In the genomic region with DNA sequence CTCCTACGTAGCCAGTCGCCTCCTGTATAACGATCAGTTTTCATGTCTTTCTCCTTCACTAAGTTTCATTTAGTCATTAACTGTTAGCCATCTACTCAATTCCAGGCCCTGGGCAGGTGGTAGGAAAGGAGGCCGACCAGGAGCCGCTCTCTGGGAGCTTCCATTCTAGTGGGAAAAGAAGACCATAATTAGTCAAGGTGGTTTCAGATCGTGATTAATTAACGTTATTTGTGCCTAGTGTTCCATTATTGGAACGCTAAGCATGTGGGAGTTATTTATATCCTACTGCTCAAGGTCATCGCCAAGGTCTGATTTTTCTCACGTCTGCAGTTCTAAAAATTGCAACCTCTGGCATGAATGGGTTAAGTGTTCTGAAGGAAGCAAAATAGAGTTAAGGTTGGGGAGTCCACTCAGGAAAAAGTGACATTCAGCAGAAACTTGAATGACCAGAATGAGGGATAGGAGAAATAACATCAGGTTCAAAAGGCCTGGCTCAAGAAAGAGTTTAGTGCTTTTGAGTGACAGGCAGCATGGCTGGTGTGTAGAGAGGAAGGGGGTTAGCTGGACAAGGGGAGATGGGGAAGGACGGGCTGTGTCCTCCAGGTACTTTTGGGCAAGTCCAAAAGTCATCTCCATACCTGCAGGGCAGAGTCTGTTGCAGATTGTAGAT, we compare ENCODE assay signal across 8 cellular contexts. TPM values are rescaled to one million over a fixed set of nuclear protein-coding genes. Genes with fewer than 3 reads are reported as not detected.
A peak's percentile ranks its signal among the peaks of the same experiment; 100 is the strongest.
DNase-seq lines count a peak whose midpoint lies in the region; ATAC-seq, FAIRE-seq and TF ChIP-seq lines count a peak whose summit lies in the region.

No MANE protein-coding gene starts in this region.

- DNase-seq in right atrium auricular region (ENCODE audit: low spot score) (no peak), left cardiac atrium (no peak), K562 (ENCODE audit: extremely low read depth in 1 of 4, low spot score in 3 of 4) (peak in 1 of 4 experiments; percentile 10), memory B cell (ENCODE audit: low spot score in 2 of 2) (no peak), vagina (ENCODE audit: extremely low spot score in 2 of 2) (no peak), NCI-H524 (lab: John Stamatoyannopoulos, UW) (no peak), NCI-H1105 (lab: John Stamatoyannopoulos, UW) (no peak)

- H3K9me1 ChIP-seq in K562 (ENCODE audit: control insufficient read depth, insufficient read depth, low read length), result no peaks in the 10 kb centered on the region

- H3K27ac Mint-ChIP-seq in memory B cell, result peak overlapping the region; percentile 92

- peak overlapping the region; percentile 96 for H3K4me3 Mint-ChIP-seq in memory B cell

- H3K9me3 ChIP-seq in right atrium auricular region (no peaks in the 10 kb centered on the region), K562 (replicated peaks; ENCODE audit: control insufficient read depth, insufficient read depth, low read depth, low read length) (no peaks in the 10 kb centered on the region), vagina (no peaks in the 10 kb centered on the region)

- WGBS in K562 (ENCODE audit: insufficient coverage, low coverage, missing lambda C conversion rate), result 2% methylated on average over 11 of the region's 11 CpGs

- H3K36me3 ChIP-seq in right atrium auricular region (peaks cover 8% of the 10 kb centered on the region), K562 (ENCODE audit: control insufficient read depth, insufficient read depth, low read length) (peaks cover 31% of the 10 kb centered on the region), vagina (peaks cover 0 to 5% of the 10 kb centered on the region in 2 donors)

- no peak for TF ChIP-seq CTCF in right atrium auricular region (IDR thresholded peaks at IDR 0.05)
- no peak for TF ChIP-seq CTCF in K562 (IDR thresholded peaks at IDR 0.05 in 2 of 3, conservative IDR thresholded peaks at IDR 0.05 in 1 of 3; ENCODE audit: insufficient read depth in 2 of 3, low read depth in 1 of 3, low read length in 3 of 3)
- no peak for TF ChIP-seq CTCF in vagina (IDR thresholded peaks at IDR 0.05)

- peak overlapping the region; percentile 83 to 89 for H3K9ac ChIP-seq in K562 (ENCODE audit: insufficient read depth in 1 of 2, low read depth in 2 of 2, low read length in 2 of 2)

- TF ChIP-seq EP300 in K562 (IDR thresholded peaks at IDR 0.05; ENCODE audit: low read length), result no peak

- POLR2A ChIA-PET in K562 (lab: Yijun Ruan, JAX), result interaction anchor here (0.6 to 3.7 kb wide), 10 partner anchors 12 to 973 kb away, joined by 3 to 13 read pairs (median 4); no protein-coding TSS in a partner anchor

- no peak for TF ChIP-seq RAD21 in K562 (CRISPR knock-in tag; conservative IDR thresholded peaks at IDR 0.05 in 1 of 2, IDR thresholded peaks at IDR 0.05 in 1 of 2)

- H2AFZ ChIP-seq in K562 (ENCODE audit: low read depth, low read length), result peak overlapping the region; percentile 87

- H3K4me1 ChIP-seq in right atrium auricular region (peaks cover 0 to 17% of the 10 kb centered on the region in 2 donors), K562 (replicated peaks in 1 of 2; ENCODE audit: control insufficient read depth in 2 of 2, insufficient read depth in 2 of 2, low read length in 2 of 2) (peaks cover 13 to 23% of the 10 kb centered on the region in 2 experiments; a peak in 4 of 5 replicates), vagina (peaks cover 22% of the 10 kb centered on the region)

- H3K4me1 Mint-ChIP-seq in memory B cell, result peaks cover 22% of the 10 kb centered on the region

- no peaks in the 10 kb centered on the region for H4K20me1 ChIP-seq in K562 (replicated peaks; ENCODE audit: control insufficient read depth, insufficient read depth, low read length)

- no peaks in the 10 kb centered on the region for H3K27me3 ChIP-seq in right atrium auricular region
- no peaks in the 10 kb centered on the region for H3K27me3 ChIP-seq in K562 (ENCODE audit: control insufficient read depth in 2 of 2, insufficient read depth in 2 of 2, low read length in 2 of 2)
- no peaks in the 10 kb centered on the region for H3K27me3 ChIP-seq in vagina

- ATAC-seq in left cardiac atrium (no peak), K562 (no peak), memory B cell (ENCODE audit: low read depth) (no peak), HG02884 (IDR thresholded peaks at IDR 0.05; ENCODE audit: unreplicated experiment) (no peak)

- peak overlapping the region; percentile 91 to 98 for H3K27ac ChIP-seq in right atrium auricular region
- H3K27ac ChIP-seq in K562 (ENCODE audit: extremely low read depth, low read depth, low read length), result peak overlapping the region; percentile 91
- peak overlapping the region; percentile 96 for H3K27ac ChIP-seq in vagina

- no TSS peak for BruUV-seq in K562 (replicated peaks; lab: Mats Ljungman, UMichigan)

- H3K79me2 ChIP-seq in K562 (ENCODE audit: control insufficient read depth, insufficient read depth, low read length), result peaks cover 18% of the 10 kb centered on the region

- peak overlapping the region; percentile 89 for H3K4me2 ChIP-seq in K562 (ENCODE audit: insufficient read depth, low read length)

- H3K27me3 Mint-ChIP-seq in memory B cell, result no peaks in the 10 kb centered on the region

- intact Hi-C loops in left cardiac atrium (cut with DNase I), result loop anchor here (10.0 kb wide), 2 partner anchors 99 to 199 kb away; a partner anchor contains a TSS
- intact Hi-C loops in K562 (cut with micrococcal nuclease), result loop anchor here (5.0 to 10.0 kb wide), 3 partner anchors 46 to 201 kb away; a partner anchor contains a TSS
- intact Hi-C loops in vagina (cut with DNase I), result no loop called here

- no peaks in the 10 kb centered on the region for H3K9me3 Mint-ChIP-seq in memory B cell

- TF ChIP-seq POLR2A in K562 (conservative IDR thresholded peaks at IDR 0.05) (no peak), vagina (IDR thresholded peaks at IDR 0.05) (no peak)

- in situ Hi-C loops in K562 (cut with MboI), result no loop called here

- peaks cover 6% of the 10 kb centered on the region for H3K36me3 Mint-ChIP-seq in memory B cell

- FAIRE-seq in K562 (lab: Jason Lieb, UNC), result peak; percentile 37

- H3K4me3 ChIP-seq in right atrium auricular region (peak overlapping the region; percentile 78 to 84), K562 (peak overlapping the region; percentile 65), vagina (peak overlapping the region; percentile 62 to 75)

- CTCF ChIA-PET in K562 (lab: Yijun Ruan, JAX; ENCODE audit: low intra/inter-chr PET ratio), result interaction anchor here (1.9 kb wide), 1 partner anchor 202 kb away, joined by 9 read pairs; no protein-coding TSS in a partner anchor

TF ChIP-seq in K562, 482 proteins besides CTCF, POLR2A, EP300 and RAD21 (continues in another document):
- TF ChIP-seq GATAD2B (IDR thresholded peaks at IDR 0.05; ENCODE audit: borderline replicate concordance) (0 out of 2 replicates have a peak, but pooled peaks have one; percentile 31), SRF (CRISPR knock-in tag; IDR thresholded peaks at IDR 0.05) (no peak), NFRKB (IDR thresholded peaks at IDR 0.05; ENCODE audit: low read depth) (peak; percentile 36; the same call in 1 of the 2 replicates), C11orf30 (IDR thresholded peaks at IDR 0.05; ENCODE audit: low read depth) (peak; percentile 65), GABPB2 (CRISPR knock-in tag; conservative IDR thresholded peaks at IDR 0.05) (no peak), GTF2E2 (tag; IDR thresholded peaks at IDR 0.05) (0 out of 2 replicates have a peak, but pooled peaks have one; percentile 57)
- TF ChIP-seq, protein P1, sequence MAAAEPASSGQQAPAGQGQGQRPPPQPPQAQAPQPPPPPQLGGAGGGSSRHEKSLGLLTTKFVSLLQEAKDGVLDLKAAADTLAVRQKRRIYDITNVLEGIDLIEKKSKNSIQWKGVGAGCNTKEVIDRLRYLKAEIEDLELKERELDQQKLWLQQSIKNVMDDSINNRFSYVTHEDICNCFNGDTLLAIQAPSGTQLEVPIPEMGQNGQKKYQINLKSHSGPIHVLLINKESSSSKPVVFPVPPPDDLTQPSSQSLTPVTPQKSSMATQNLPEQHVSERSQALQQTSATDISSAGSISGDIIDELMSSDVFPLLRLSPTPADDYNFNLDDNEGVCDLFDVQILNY (CRISPR knock-in tag; IDR thresholded peaks at IDR 0.05), result no peak

RNA-seq across cellular contexts. Expression of a gene that starts 0.8 kb away (rescaled TPM):
- total RNA-seq in right atrium auricular region (1 to 10 TPM; 5.8 to 6.3 TPM), left cardiac atrium (1 to 10 TPM; 6.4 to 6.5 TPM), K562 (2014; rRNA removed) (5.0 and 11.7 TPM in 2 replicates), K562 (2014; rRNA removed; fragmentation: Illumina TruSeq; extraction: Trizol) (4.9 and 5.9 TPM in 2 replicates), K562 (2015; rRNA removed; fragmentation: Illumina TruSeq; extraction: Trizol) (4.9 and 9.7 TPM in 2 replicates), K562 (2021) (8.0 and 8.8 TPM in 2 replicates), vagina (8.8 TPM)
- total RNA-seq in K562 (2011; cell fraction: chromatin; rRNA removed; ENCODE audit: low replicate concordance), result 30.2 and 34.7 TPM in 2 replicates
- total RNA-seq in K562 (2011; cell fraction: nucleolus; rRNA removed), result 26.8 and 36.1 TPM in 2 replicates
- total RNA-seq in K562 (2011; cell fraction: nucleoplasm; rRNA removed), result 19.1 and 25.0 TPM in 2 replicates
- polyA plus RNA-seq in K562 (2011; rRNA removed) (2.9 and 4.4 TPM in 2 replicates), K562 (2014; fragmentation: Illumina TruSeq; extraction: Trizol) (5.7 and 6.3 TPM in 2 replicates), K562 (2014; fragmentation: Nextera tagmentation; extraction: Ambion mirVana) (under 1 TPM; 0.56 to 0.76 TPM), K562 (2014; rRNA removed) (4.7 and 5.4 TPM in 2 replicates)
- 2.6 TPM in 2 replicates for polyA plus RNA-seq in K562 (2011; cell fraction: cytosol; rRNA removed)
- polyA plus RNA-seq in K562 (2011; cell fraction: nucleus; rRNA removed), result 16.6 and 24.2 TPM in 2 replicates
- polyA plus RNA-seq in K562 (2012), result 5.3 and 9.7 TPM in 2 replicates
- polyA minus RNA-seq in K562 (2011; rRNA and poly(A)+ RNA removed), result 16.2 and 17.9 TPM in 2 replicates
- 1.8 and 3.2 TPM in 2 replicates for polyA minus RNA-seq in K562 (2011; cell fraction: cytosol; rRNA and poly(A)+ RNA removed)
- polyA minus RNA-seq in K562 (2011; cell fraction: nucleus; rRNA and poly(A)+ RNA removed), result 17.5 and 25.3 TPM in 2 replicates
